1 cellular context compared by ENCODE assay signal in the genomic region with DNA sequence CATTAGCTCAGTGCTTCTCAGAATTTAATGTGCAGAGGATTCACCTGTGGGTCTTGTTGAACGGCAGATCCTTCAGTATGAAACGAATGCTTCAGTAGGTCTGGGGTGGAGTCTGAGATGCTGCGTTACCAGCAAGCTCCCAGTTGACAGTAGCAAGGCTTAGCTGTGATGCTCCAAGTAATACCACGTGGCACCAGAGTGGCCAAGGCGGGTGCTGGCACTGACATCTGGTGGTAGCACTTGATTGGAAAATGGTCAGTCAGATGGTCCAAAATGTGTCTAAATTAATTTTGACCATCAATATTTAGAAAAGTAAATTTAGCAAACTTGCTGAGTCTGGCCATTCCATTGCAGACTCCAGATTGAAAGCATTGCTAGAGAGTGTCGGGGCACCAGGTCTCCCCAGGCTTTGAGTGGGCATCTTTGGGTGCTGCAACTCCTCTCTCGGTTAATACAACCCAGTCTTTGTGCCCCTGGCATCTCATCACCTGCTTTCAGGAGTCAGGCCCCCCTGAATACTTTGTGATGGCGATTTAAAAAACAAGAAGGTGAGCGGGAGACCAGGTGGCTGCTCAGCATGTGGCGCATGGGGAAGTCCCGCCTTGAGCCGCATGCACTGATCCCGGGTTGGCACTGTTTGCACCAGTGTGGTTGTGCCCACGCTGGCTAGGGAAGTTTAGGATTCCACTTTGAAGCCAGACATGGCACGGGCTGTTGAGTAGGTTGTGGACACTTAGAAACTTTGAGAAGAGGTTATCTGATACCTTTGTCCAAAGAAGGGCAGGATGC.
TF ChIP-seq lines count a peak whose summit lies in the region.

No MANE protein-coding gene starts in this region.

TF ChIP-seq in A549, 52 proteins besides CTCF, POLR2A, EP300 and RAD21 (continued from another document):
- TF ChIP-seq, protein P1, sequence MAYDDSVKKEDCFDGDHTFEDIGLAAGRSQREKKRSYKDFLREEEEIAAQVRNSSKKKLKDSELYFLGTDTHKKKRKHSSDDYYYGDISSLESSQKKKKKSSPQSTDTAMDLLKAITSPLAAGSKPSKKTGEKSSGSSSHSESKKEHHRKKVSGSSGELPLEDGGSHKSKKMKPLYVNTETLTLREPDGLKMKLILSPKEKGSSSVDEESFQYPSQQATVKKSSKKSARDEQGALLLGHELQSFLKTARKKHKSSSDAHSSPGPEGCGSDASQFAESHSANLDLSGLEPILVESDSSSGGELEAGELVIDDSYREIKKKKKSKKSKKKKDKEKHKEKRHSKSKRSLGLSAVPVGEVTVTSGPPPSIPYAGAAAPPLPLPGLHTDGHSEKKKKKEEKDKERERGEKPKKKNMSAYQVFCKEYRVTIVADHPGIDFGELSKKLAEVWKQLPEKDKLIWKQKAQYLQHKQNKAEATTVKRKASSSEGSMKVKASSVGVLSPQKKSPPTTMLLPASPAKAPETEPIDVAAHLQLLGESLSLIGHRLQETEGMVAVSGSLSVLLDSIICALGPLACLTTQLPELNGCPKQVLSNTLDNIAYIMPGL (CRISPR knock-in tag; IDR thresholded peaks at IDR 0.05; ENCODE audit: borderline replicate concordance) = no peak
- no peak for TF ChIP-seq NR3C1 (IDR thresholded peaks at IDR 0.05)
- TF ChIP-seq TFCP2L1 (CRISPR knock-in tag; IDR thresholded peaks at IDR 0.05) = no peak
- TF ChIP-seq GATA3 (IDR thresholded peaks at IDR 0.05; ENCODE audit: borderline replicate concordance) = no peak
- TF ChIP-seq RARB (CRISPR knock-in tag; IDR thresholded peaks at IDR 0.05) = no peak
- TF ChIP-seq NPAS2 (CRISPR knock-in tag; IDR thresholded peaks at IDR 0.05; ENCODE audit: borderline replicate concordance) = no peak
- no peak for TF ChIP-seq HDAC2 (IDR thresholded peaks at IDR 0.05)
- TF ChIP-seq, protein P2, sequence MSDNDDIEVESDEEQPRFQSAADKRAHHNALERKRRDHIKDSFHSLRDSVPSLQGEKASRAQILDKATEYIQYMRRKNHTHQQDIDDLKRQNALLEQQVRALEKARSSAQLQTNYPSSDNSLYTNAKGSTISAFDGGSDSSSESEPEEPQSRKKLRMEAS (IDR thresholded peaks at IDR 0.05) = peak; percentile 65; the same call in 1 of the 2 replicates
- TF ChIP-seq, protein P3, sequence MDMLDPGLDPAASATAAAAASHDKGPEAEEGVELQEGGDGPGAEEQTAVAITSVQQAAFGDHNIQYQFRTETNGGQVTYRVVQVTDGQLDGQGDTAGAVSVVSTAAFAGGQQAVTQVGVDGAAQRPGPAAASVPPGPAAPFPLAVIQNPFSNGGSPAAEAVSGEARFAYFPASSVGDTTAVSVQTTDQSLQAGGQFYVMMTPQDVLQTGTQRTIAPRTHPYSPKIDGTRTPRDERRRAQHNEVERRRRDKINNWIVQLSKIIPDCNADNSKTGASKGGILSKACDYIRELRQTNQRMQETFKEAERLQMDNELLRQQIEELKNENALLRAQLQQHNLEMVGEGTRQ (IDR thresholded peaks at IDR 0.05) = peak; percentile 30; the same call in 1 of the 2 replicates
- TF ChIP-seq SMC3 (IDR thresholded peaks at IDR 0.05) = peak; percentile 61
- TF ChIP-seq EHF (CRISPR knock-in tag; IDR thresholded peaks at IDR 0.05) = no peak
- TF ChIP-seq MYC (IDR thresholded peaks at IDR 0.05; ENCODE audit: borderline replicate concordance, low read length) = no peak; the same call in 1 of the 2 replicates
- no peak for TF ChIP-seq POLR2AphosphoS2 (conservative IDR thresholded peaks at IDR 0.05; ENCODE audit: low read length)
- TF ChIP-seq FOXS1 (CRISPR knock-in tag; IDR thresholded peaks at IDR 0.05) = no peak
